ENCODE assay signal across 12 cellular contexts in the genomic region with DNA sequence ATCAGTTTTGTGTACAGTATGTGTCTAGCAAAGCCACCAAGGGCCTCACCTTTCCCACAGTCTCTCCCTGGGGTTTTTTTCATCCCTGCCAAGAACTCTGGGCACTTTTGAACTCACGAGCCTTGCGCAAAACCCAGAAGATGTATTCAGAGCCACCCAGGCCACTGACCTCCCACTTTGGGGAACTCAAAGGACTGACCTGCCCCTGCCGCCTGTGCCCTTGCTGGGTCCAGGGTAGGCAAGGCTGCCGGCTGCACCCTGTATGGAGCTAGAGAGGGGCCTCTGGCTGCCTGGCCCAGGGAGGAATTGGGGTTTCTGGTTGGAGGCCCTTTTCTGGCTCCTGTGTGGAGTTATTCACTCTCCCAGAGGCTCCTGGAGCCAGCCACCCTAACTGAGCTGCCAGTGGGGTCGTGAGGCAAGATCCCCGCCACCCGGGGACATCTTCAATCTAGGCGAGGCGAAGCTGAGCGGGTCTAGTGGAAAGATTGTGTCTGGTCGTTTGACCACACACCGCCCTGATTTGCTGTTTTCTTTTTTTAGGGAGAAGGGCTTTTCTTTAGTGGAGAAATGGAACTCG. TPM values are rescaled to one million over a fixed set of nuclear protein-coding genes. Genes with fewer than 3 reads are reported as not detected.
DNase-seq lines count a peak whose midpoint lies in the region; ATAC-seq lines count a peak whose summit lies in the region.
"Had no signal": no experiment of that assay in that cellular context is flagged by ENCODE, and none has a peak within 500 bp of the region (broad histone marks: within the 10 kb centered on the region; RNA-seq: fewer than 3 reads in every experiment).

No MANE protein-coding gene starts in this region.

- H3K27me3 Mint-ChIP-seq in activated T-cell treated with anti-CD3 and anti-CD28 coated beads, Interleukin-2, amount 50 U/mL, for 24 hours: no peaks in the 10 kb centered on the region
- H3K27me3 Mint-ChIP-seq in activated CD4-positive, alpha-beta memory T cell treated with anti-CD3 and anti-CD28 coated beads, Interleukin-2, amount 10 ng/mL, durations not matched to agents 7 days and 5 days: no peaks in the 10 kb centered on the region

- peaks cover 9% of the 10 kb centered on the region for H3K4me1 ChIP-seq in iPS-20b (ENCODE audit: insufficient read depth, low read length)

- no peaks in the 10 kb centered on the region for H3K9me3 ChIP-seq in iPS-20b (ENCODE audit: insufficient read depth, low read depth, low read length)
- H3K9me3 ChIP-seq: body of pancreas, sigmoid colon, SJSA1 had no signal

- peak overlapping the region; percentile 52 for H3K27ac Mint-ChIP-seq in activated T-cell treated with anti-CD3 and anti-CD28 coated beads, Interleukin-2, amount 50 U/mL, for 24 hours
- H3K27ac Mint-ChIP-seq in activated CD4-positive, alpha-beta memory T cell treated with anti-CD3 and anti-CD28 coated beads, Interleukin-2, amount 10 ng/mL, durations not matched to agents 7 days and 5 days: no peak overlapping the region
- no peak overlapping the region for H3K27ac Mint-ChIP-seq in stimulated activated effector memory CD8-positive, alpha-beta T cell treated with anti-CD3 and anti-CD28 coated beads, Interleukin-12 subunit alpha, Interleukin-12 subunit beta, amount 100 ng/mL, for 72 hours

- H3K9me3 Mint-ChIP-seq in activated T-cell treated with anti-CD3 and anti-CD28 coated beads, Interleukin-2, amount 50 U/mL, for 24 hours: no peaks in the 10 kb centered on the region
- no peaks in the 10 kb centered on the region for H3K9me3 Mint-ChIP-seq in activated CD4-positive, alpha-beta memory T cell treated with anti-CD3 and anti-CD28 coated beads, Interleukin-2, amount 10 ng/mL, durations not matched to agents 7 days and 5 days
- no peaks in the 10 kb centered on the region for H3K9me3 Mint-ChIP-seq in stimulated activated effector memory CD8-positive, alpha-beta T cell treated with anti-CD3 and anti-CD28 coated beads, Interleukin-12 subunit alpha, Interleukin-12 subunit beta, amount 100 ng/mL, for 72 hours

- peaks cover 66% of the 10 kb centered on the region for H3K4me1 Mint-ChIP-seq in activated T-cell treated with anti-CD3 and anti-CD28 coated beads, Interleukin-2, amount 50 U/mL, for 24 hours (ENCODE audit: low read depth)
- H3K4me1 Mint-ChIP-seq in activated CD4-positive, alpha-beta memory T cell treated with anti-CD3 and anti-CD28 coated beads, Interleukin-2, amount 10 ng/mL, durations not matched to agents 7 days and 5 days: peaks cover 58% of the 10 kb centered on the region
- peaks cover 52% of the 10 kb centered on the region for H3K4me1 Mint-ChIP-seq in stimulated activated effector memory CD8-positive, alpha-beta T cell treated with anti-CD3 and anti-CD28 coated beads, Interleukin-12 subunit alpha, Interleukin-12 subunit beta, amount 100 ng/mL, for 72 hours

- POLR2A ChIA-PET in activated CD4-positive, alpha-beta memory T cell treated with anti-CD3 and anti-CD28 coated beads, Interleukin-2, amount 10 ng/mL, durations not matched to agents 7 days and 5 days (lab: Charles Lee): interaction anchor here (0.6 to 4.0 kb wide), 5 partner anchors 12 to 140 kb away, joined by 3 to 13 read pairs (median 3); no protein-coding TSS in a partner anchor

- CTCF ChIA-PET in activated CD4-positive, alpha-beta memory T cell treated with anti-CD3 and anti-CD28 coated beads, Interleukin-2, amount 10 ng/mL, durations not matched to agents 7 days and 5 days (lab: Charles Lee): interaction anchor here (0.8 to 2.4 kb wide), 3 partner anchors 120 to 292 kb away, joined by 3 to 7 read pairs (median 3); no protein-coding TSS in a partner anchor

- DNase-seq in activated T-cell treated with anti-CD3 and anti-CD28 coated beads, Interleukin-2, amount 50 U/mL, for 24 hours: no peak
- DNase-seq in activated T-cell treated with anti-CD3 and anti-CD28 coated beads for 4 hours: no peak
- DNase-seq in activated CD4-positive, alpha-beta memory T cell treated with anti-CD3 and anti-CD28 coated beads, Interleukin-2, amount 10 ng/mL, durations not matched to agents 7 days and 5 days: no peak
- no peak for DNase-seq in stimulated activated effector memory CD8-positive, alpha-beta T cell treated with anti-CD3 and anti-CD28 coated beads, Interleukin-12 subunit alpha, Interleukin-12 subunit beta, amount 100 ng/mL, for 72 hours (ENCODE audit: low spot score in 2 of 2)
- no peak for DNase-seq in dermis blood vessel endothelial cell
- DNase-seq in occipital lobe (lab: John Stamatoyannopoulos, UW): no peak
- DNase-seq in NOMO-1 treated with DMSO at 0.1 percent for 48 hours (lab: John Stamatoyannopoulos, UW; ENCODE audit: unreplicated experiment): no peak
- DNase-seq: body of pancreas, GDM1, sigmoid colon had no signal

- H3K4me3 Mint-ChIP-seq in activated T-cell treated with anti-CD3 and anti-CD28 coated beads, Interleukin-2, amount 50 U/mL, for 24 hours: peak overlapping the region; percentile 90
- peak overlapping the region; percentile 84 for H3K4me3 Mint-ChIP-seq in activated CD4-positive, alpha-beta memory T cell treated with anti-CD3 and anti-CD28 coated beads, Interleukin-2, amount 10 ng/mL, durations not matched to agents 7 days and 5 days
- H3K4me3 Mint-ChIP-seq in stimulated activated effector memory CD8-positive, alpha-beta T cell treated with anti-CD3 and anti-CD28 coated beads, Interleukin-12 subunit alpha, Interleukin-12 subunit beta, amount 100 ng/mL, for 72 hours: peak overlapping the region; percentile 74

- H3K36me3 Mint-ChIP-seq in activated T-cell treated with anti-CD3 and anti-CD28 coated beads, Interleukin-2, amount 50 U/mL, for 24 hours (ENCODE audit: low read depth): peaks cover 51% of the 10 kb centered on the region
- H3K36me3 Mint-ChIP-seq in activated CD4-positive, alpha-beta memory T cell treated with anti-CD3 and anti-CD28 coated beads, Interleukin-2, amount 10 ng/mL, durations not matched to agents 7 days and 5 days (ENCODE audit: low read depth): peaks cover 35% of the 10 kb centered on the region
- H3K36me3 Mint-ChIP-seq in stimulated activated effector memory CD8-positive, alpha-beta T cell treated with anti-CD3 and anti-CD28 coated beads, Interleukin-12 subunit alpha, Interleukin-12 subunit beta, amount 100 ng/mL, for 72 hours: peaks cover 37% of the 10 kb centered on the region

- no peak overlapping the region for H3K27ac ChIP-seq in iPS-20b (ENCODE audit: low read length)
- H3K27ac ChIP-seq: body of pancreas, sigmoid colon, SJSA1 had no signal

- no peak for ATAC-seq in stimulated activated effector memory CD8-positive, alpha-beta T cell treated with anti-CD3 and anti-CD28 coated beads, Interleukin-12 subunit alpha, Interleukin-12 subunit beta, amount 100 ng/mL, for 72 hours
- ATAC-seq: body of pancreas had no signal

- peak overlapping the region; percentile 88; the same call in 1 of the 2 replicates for H3K4me3 ChIP-seq in iPS-20b (ENCODE audit: low read length)
- H3K4me3 ChIP-seq: body of pancreas, sigmoid colon had no signal

- H3K36me3 ChIP-seq in iPS-20b (ENCODE audit: insufficient read depth, low read depth, low read length): peaks cover 29% of the 10 kb centered on the region
- H3K36me3 ChIP-seq: sigmoid colon had no signal

- H3K9ac ChIP-seq in iPS-20b (ENCODE audit: low read depth, low read length): no peak overlapping the region

- H3K27me3 ChIP-seq in iPS-20b (ENCODE audit: insufficient read depth, low read length): peaks cover 4% of the 10 kb centered on the region; the same call in 1 of the 2 replicates
- H3K27me3 ChIP-seq: body of pancreas, sigmoid colon, SJSA1 had no signal

RNA-seq across cellular contexts. Expression of gene CDK5R1, which starts 1.9 kb away (rescaled TPM):
- 1 to 10 TPM; 7.4 to 7.9 TPM for total RNA-seq in activated CD4-positive, alpha-beta memory T cell treated with anti-CD3 and anti-CD28 coated beads, Interleukin-2, amount 10 ng/mL, durations not matched to agents 7 days and 5 days
- total RNA-seq in dermis blood vessel endothelial cell: 1.4 and 1.9 TPM in 2 replicates
- total RNA-seq in occipital lobe: 255 TPM

RNA-seq across cellular contexts. Expression of gene PSMD11, which starts 44.4 kb away (rescaled TPM):
- 100 to 1,000 TPM; 105 to 110 TPM for total RNA-seq in activated CD4-positive, alpha-beta memory T cell treated with anti-CD3 and anti-CD28 coated beads, Interleukin-2, amount 10 ng/mL, durations not matched to agents 7 days and 5 days
- 130 and 152 TPM in 2 replicates for total RNA-seq in dermis blood vessel endothelial cell
- 53.2 TPM for total RNA-seq in occipital lobe

Comparison
In these comparisons a context has a peak if more than half of its experiments do, and no peak if none do; other contexts are left out.
1. RNA of gene CDK5R1, which starts 1.9 kb away (total RNA-seq): 255 TPM in occipital lobe (single experiment); 7.4 to 7.9 TPM in activated CD4-positive, alpha-beta memory T cell treated with anti-CD3 and anti-CD28 coated beads, Interleukin-2, amount 10 ng/mL, durations not matched to agents 7 days and 5 days and 1.4 to 1.9 TPM in dermis blood vessel endothelial cell; every median in the first group is over 10 times any median in the second.
2. Peak in every context shown above with its lines, with median percentiles within 50 percentile points of each other: H3K4me3 Mint-ChIP-seq.